ENCODE assay signal across 18 cellular contexts in the genomic region with DNA sequence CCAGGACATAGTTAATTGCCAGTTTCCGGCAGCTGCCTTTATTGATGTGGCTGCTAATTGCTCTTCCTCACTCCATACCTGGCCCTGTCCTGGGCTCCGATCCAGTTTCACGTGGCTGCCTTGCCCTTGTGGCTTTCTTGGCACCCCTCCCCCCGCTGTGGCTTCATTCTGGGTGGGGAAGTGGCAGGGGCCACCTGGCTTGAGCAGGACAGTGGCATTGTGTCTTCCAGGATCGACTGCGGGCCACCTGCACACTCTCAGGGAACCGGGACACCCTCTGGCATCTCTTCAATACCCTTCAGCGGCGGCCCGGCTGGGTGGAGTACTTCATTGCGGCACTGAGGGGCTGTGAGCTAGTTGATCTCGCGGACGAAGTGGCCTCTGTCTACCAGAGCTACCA.
DNase-seq lines count a peak whose midpoint lies in the region.
"Had no signal": no experiment of that assay in that cellular context is flagged by ENCODE, and none has a peak within 500 bp of the region (broad histone marks: within the 10 kb centered on the region; RNA-seq: fewer than 3 reads in every experiment).

No MANE protein-coding gene starts in this region.

- H3K4me3 Mint-ChIP-seq in dendritic cell treated with granulocyte-macrophage colony-stimulating factor and Interleukin-4, amounts not matched to agents 40 ng/mL and 50 ng/mL, for 4 days, result no peak overlapping the region
- H3K4me3 Mint-ChIP-seq: activated naive CD8-positive, alpha-beta T cell treated with anti-CD3 and anti-CD28 coated beads for 36 hours; activated T-helper 17 cell treated with anti-CD3 and anti-CD28 coated beads, Interleukin-2, amount 50 U/mL, for 72 hours; CD8-positive, alpha-beta T cell; stimulated activated memory B cell treated with anti-CD40 and anti-IgM and Interleukin-4, amounts not matched to agents 10 μg/mL and 1 μg/mL and 100 μg/mL, for 72 hours had no signal

- intact Hi-C loops in dendritic cell treated with granulocyte-macrophage colony-stimulating factor and Interleukin-4, amounts not matched to agents 40 ng/mL and 50 ng/mL, for 4 days (cut with micrococcal nuclease), result no loop called here

- H3K27ac Mint-ChIP-seq in dendritic cell treated with granulocyte-macrophage colony-stimulating factor and Interleukin-4, amounts not matched to agents 40 ng/mL and 50 ng/mL, for 4 days, result peak overlapping the region; percentile 12
- H3K27ac Mint-ChIP-seq: activated naive CD8-positive, alpha-beta T cell treated with anti-CD3 and anti-CD28 coated beads for 36 hours; activated T-helper 17 cell treated with anti-CD3 and anti-CD28 coated beads, Interleukin-2, amount 50 U/mL, for 72 hours; CD8-positive, alpha-beta T cell; stimulated activated memory B cell treated with anti-CD40 and anti-IgM and Interleukin-4, amounts not matched to agents 10 μg/mL and 1 μg/mL and 100 μg/mL, for 72 hours had no signal

- DNase-seq in D341Med (ENCODE audit: low spot score), result peak; percentile 51
- peak; percentile 80 for DNase-seq in NCI-H1092 treated with DMSO at 0.1 percent for 48 hours (lab: John Stamatoyannopoulos, UW)
- DNase-seq in NCI-H2196 treated with DMSO at 0.1 percent for 48 hours (lab: John Stamatoyannopoulos, UW; ENCODE audit: unreplicated experiment), result peak; percentile 52
- DNase-seq in NCI-H524 (lab: John Stamatoyannopoulos, UW), result no peak
- DNase-seq in activated CD4-positive, CD25-positive, alpha-beta regulatory T cell (lab: John Stamatoyannopoulos, UW), result no peak
- no peak for DNase-seq in epidermal melanocyte (ENCODE audit: insufficient read length, low spot score)
- DNase-seq: activated naive CD8-positive, alpha-beta T cell treated with anti-CD3 and anti-CD28 coated beads for 36 hours; CD8-positive, alpha-beta T cell; cortex of kidney; head of caudate nucleus; KG1; midbrain; MV-4-11; sigmoid colon; SW 1271 had no signal

- peaks cover 35% of the 10 kb centered on the region for H3K4me1 Mint-ChIP-seq in dendritic cell treated with granulocyte-macrophage colony-stimulating factor and Interleukin-4, amounts not matched to agents 40 ng/mL and 50 ng/mL, for 4 days (ENCODE audit: low read depth)

- peaks cover 76% of the 10 kb centered on the region for H3K36me3 Mint-ChIP-seq in dendritic cell treated with granulocyte-macrophage colony-stimulating factor and Interleukin-4, amounts not matched to agents 40 ng/mL and 50 ng/mL, for 4 days (ENCODE audit: low read depth)

- no peaks in the 10 kb centered on the region for H3K27me3 Mint-ChIP-seq in dendritic cell treated with granulocyte-macrophage colony-stimulating factor and Interleukin-4, amounts not matched to agents 40 ng/mL and 50 ng/mL, for 4 days
- H3K27me3 Mint-ChIP-seq: activated naive CD8-positive, alpha-beta T cell treated with anti-CD3 and anti-CD28 coated beads for 36 hours; activated T-helper 17 cell treated with anti-CD3 and anti-CD28 coated beads, Interleukin-2, amount 50 U/mL, for 72 hours; stimulated activated memory B cell treated with anti-CD40 and anti-IgM and Interleukin-4, amounts not matched to agents 10 μg/mL and 1 μg/mL and 100 μg/mL, for 72 hours had no signal

- H3K9me3 Mint-ChIP-seq in dendritic cell treated with granulocyte-macrophage colony-stimulating factor and Interleukin-4, amounts not matched to agents 40 ng/mL and 50 ng/mL, for 4 days, result no peaks in the 10 kb centered on the region
- H3K9me3 Mint-ChIP-seq: activated naive CD8-positive, alpha-beta T cell treated with anti-CD3 and anti-CD28 coated beads for 36 hours; activated T-helper 17 cell treated with anti-CD3 and anti-CD28 coated beads, Interleukin-2, amount 50 U/mL, for 72 hours; CD8-positive, alpha-beta T cell; stimulated activated memory B cell treated with anti-CD40 and anti-IgM and Interleukin-4, amounts not matched to agents 10 μg/mL and 1 μg/mL and 100 μg/mL, for 72 hours had no signal

Comparison
In these comparisons a context has a peak if more than half of its experiments do, and no peak if none do; other contexts are left out.
1. DNase-seq: peak in D341Med (single experiment), NCI-H1092 treated with DMSO at 0.1 percent for 48 hours (single experiment) and NCI-H2196 treated with DMSO at 0.1 percent for 48 hours (single experiment); none in NCI-H524 (0 of 2), activated CD4-positive, CD25-positive, alpha-beta regulatory T cell (0 of 4) and epidermal melanocyte (single experiment).